12 cellular contexts compared by ENCODE assay signal in the genomic region with DNA sequence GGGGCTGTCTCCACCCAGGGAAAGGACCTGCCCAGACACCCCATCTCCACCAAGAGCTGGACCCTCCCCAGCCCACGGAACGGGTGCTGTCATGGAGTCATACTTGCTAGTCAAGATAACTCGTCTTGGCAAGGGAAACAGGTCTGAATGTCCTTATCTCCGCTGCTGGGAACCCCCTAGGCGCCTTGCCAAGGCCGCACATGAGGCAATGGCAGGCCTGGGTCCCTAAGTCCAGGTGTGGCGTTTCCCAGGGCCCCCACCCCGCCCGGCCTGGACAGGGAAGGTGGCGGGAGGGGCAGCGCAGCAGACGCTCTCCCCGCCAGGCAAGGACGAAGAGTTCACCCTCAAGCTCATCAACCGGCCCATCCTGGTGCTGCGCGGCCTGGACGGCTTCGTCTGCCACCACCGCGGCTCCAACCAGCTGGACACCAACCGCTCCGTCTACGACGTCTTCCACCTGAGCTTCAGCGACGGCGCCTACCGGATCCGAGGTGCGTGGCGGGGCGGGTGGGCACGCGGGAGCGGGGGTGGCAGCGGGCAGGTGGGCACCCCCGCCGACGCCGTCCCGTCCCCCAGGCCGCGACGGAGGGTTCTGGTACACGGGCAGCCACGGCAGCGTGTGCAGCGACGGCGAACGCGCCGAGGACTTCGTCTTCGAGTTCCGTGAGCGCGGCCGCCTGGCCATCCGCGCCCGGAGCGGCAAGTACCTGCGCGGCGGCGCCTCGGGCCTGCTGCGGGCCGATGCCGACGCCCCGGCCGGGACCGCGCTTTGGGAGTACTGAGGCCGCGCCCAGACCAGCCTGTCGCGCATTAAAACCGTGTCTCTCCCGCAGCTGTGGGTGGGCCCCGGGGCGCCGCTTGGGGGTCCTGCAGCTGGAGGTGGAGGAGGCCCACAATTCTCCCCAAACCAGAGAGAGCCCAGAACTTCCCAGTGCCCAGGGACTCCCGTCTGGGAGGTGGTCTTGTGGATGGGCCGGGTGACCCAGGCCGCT. TPM values are rescaled to one million over a fixed set of nuclear protein-coding genes. Genes with fewer than 3 reads are reported as not detected.
DNase-seq lines count a peak whose midpoint lies in the region; ATAC-seq lines count a peak whose summit lies in the region.
"Had no signal": no experiment of that assay in that cellular context is flagged by ENCODE, and none has a peak within 500 bp of the region (broad histone marks: within the 10 kb centered on the region; RNA-seq: fewer than 3 reads in every experiment).

No MANE protein-coding gene starts in this region.

- intact Hi-C loops in left ventricle myocardium superior (cut with micrococcal nuclease), result no loop called here

- H3K4me1 Mint-ChIP-seq in T-cell, result peaks cover 0 to 3% (median 0%) of the 10 kb centered on the region in 3 donors
- H3K4me1 Mint-ChIP-seq: activated CD4-positive, alpha-beta T cell treated with anti-CD3 and anti-CD28 coated beads for 36 hours had no signal

- ATAC-seq in T-cell (replicated peaks in 1 of 4) (peak in 3 of 4 experiments; percentile 23 to 37 (median 27)), left ventricle myocardium superior (peak; percentile 9)

- peaks cover 12 to 27% of the 10 kb centered on the region in 2 donors for H3K27me3 Mint-ChIP-seq in T-cell

- POLR2A ChIA-PET in T-cell (lab: Charles Lee), result no interaction called here

- no peak overlapping the region for H3K27ac Mint-ChIP-seq in T-cell
- H3K27ac Mint-ChIP-seq: activated CD4-positive, alpha-beta T cell treated with anti-CD3 and anti-CD28 coated beads for 36 hours had no signal

- H3K4me3 Mint-ChIP-seq in T-cell, result no peak overlapping the region
- H3K4me3 Mint-ChIP-seq: activated CD4-positive, alpha-beta T cell treated with anti-CD3 and anti-CD28 coated beads for 36 hours had no signal

- CTCF ChIA-PET in T-cell (lab: Charles Lee), result no interaction called here

- no peaks in the 10 kb centered on the region for H3K9me3 Mint-ChIP-seq in T-cell

- H3K36me3 Mint-ChIP-seq in T-cell, result peaks cover 11% of the 10 kb centered on the region

- DNase-seq in NCI-H82 (lab: John Stamatoyannopoulos, UW), result peak; percentile 51
- no peak for DNase-seq in NCI-H82 treated with DMSO at 0.1 percent for 48 hours (lab: John Stamatoyannopoulos, UW; ENCODE audit: unreplicated experiment)
- DNase-seq in T-cell, result no peak
- DNase-seq in left ventricle myocardium superior, result no peak
- peak; percentile 62 for DNase-seq in retina
- DNase-seq in NCI-H2196 treated with DMSO at 0.1 percent for 48 hours (lab: John Stamatoyannopoulos, UW; ENCODE audit: unreplicated experiment), result no peak
- DNase-seq in HCEC 1CT, result no peak
- DNase-seq in occipital lobe (lab: John Stamatoyannopoulos, UW), result no peak
- DNase-seq: central memory CD4-positive, alpha-beta T cell; KG1; sigmoid colon had no signal

RNA-seq across cellular contexts. Expression of gene FSCN2, which starts 8.4 kb away (rescaled TPM):
- 1 to 10 TPM in 3 of 5 donors, under 1 TPM in 2; 0.91 to 4.2 (median 1.2) TPM for total RNA-seq in T-cell
- total RNA-seq in left ventricle myocardium superior, result 0.50 TPM
- 5.6 TPM for total RNA-seq in occipital lobe

RNA-seq across cellular contexts. Expression of gene FAAP100, which starts 15.6 kb away (rescaled TPM):
- total RNA-seq in T-cell (10 to 100 TPM; 31.7 to 62.1 (median 59.0) TPM), left ventricle myocardium superior (15.4 TPM), occipital lobe (24.2 TPM)

RNA-seq across cellular contexts. Expression of gene ACTG1, which starts 24.0 kb away (rescaled TPM):
- total RNA-seq in T-cell, result 1,000 to 10,000 TPM; 1,183 to 1,383 (median 1,262) TPM
- total RNA-seq in left ventricle myocardium superior, result 357 TPM
- total RNA-seq in occipital lobe, result 3,469 TPM

Comparison
In these comparisons a context has a peak if more than half of its experiments do, and no peak if none do; other contexts are left out.
1. DNase-seq: peak in NCI-H82 (single experiment) and retina (single experiment); none in NCI-H82 treated with DMSO at 0.1 percent for 48 hours (single experiment), T-cell (0 of 34), left ventricle myocardium superior (single experiment), NCI-H2196 treated with DMSO at 0.1 percent for 48 hours (single experiment), HCEC 1CT (single experiment) and occipital lobe (single experiment).